ENCODE assay signal across 17 cellular contexts in genomic region chr7:90965211-90965610, GRCh38.
A peak's percentile ranks its signal among the peaks of the same experiment; 100 is the strongest.
DNase-seq lines count a peak whose midpoint lies in the region; ATAC-seq and TF ChIP-seq lines count a peak whose summit lies in the region.
"Had no signal": no experiment of that assay in that cellular context is flagged by ENCODE, and none has a peak within 500 bp of the region (broad histone marks: within the 10 kb centered on the region; RNA-seq: fewer than 3 reads in every experiment).

No MANE protein-coding gene starts in this region.

- intact Hi-C loops in Right ventricle myocardium inferior (cut with DNase I), result no loop called here
- intact Hi-C loops in cardiac septum (cut with DNase I), result no loop called here
- intact Hi-C loops in PC-9 (cut with micrococcal nuclease; ENCODE audit: unreplicated experiment), result no loop called here

- CTCF ChIA-PET in PC-9 (lab: Charles Lee), result no interaction called here

- DNase-seq in Right ventricle myocardium inferior (ENCODE audit: missing footprints) (no peak), cardiac septum (ENCODE audit: low spot score) (no peak), PC-9 (no peak), foreskin keratinocyte (peak; percentile 58 to 75), DMS53 treated with DMSO at 0.1 percent for 48 hours (lab: John Stamatoyannopoulos, UW; ENCODE audit: unreplicated experiment) (no peak), superior temporal gyrus (ENCODE audit: extremely low spot score) (no peak), foreskin melanocyte (no peak)
- DNase-seq: 8988T; ACHN; C1 segment of cervical spinal cord; Calu3; CD4-positive, alpha-beta T cell; DMS79 treated with DMSO at 0.1 percent for 48 hours; EL; GOT3; H9; IMR-90 had no signal

- H3K36me3 ChIP-seq in PC-9 (ENCODE audit: low read depth), result no peaks in the 10 kb centered on the region

- no peaks in the 10 kb centered on the region for H3K9me3 ChIP-seq in PC-9 (ENCODE audit: insufficient read depth, low read depth)

- BruUV-seq in PC-9 (replicated peaks; lab: Mats Ljungman, UMichigan), result no TSS peak

- no peaks in the 10 kb centered on the region for H4K20me1 ChIP-seq in PC-9 (ENCODE audit: insufficient read depth)

- POLR2A ChIA-PET in PC-9 (lab: Charles Lee; ENCODE audit: unreplicated experiment), result no interaction called here

- H3K4me3 ChIP-seq in PC-9, result no peak overlapping the region

- 0 out of 2 replicates have a peak overlapping the region, but pooled peaks have one; percentile 33 for H2AFZ ChIP-seq in PC-9

- no peaks in the 10 kb centered on the region; the same call in 1 of the 2 replicates for H3K9me2 ChIP-seq in PC-9 (ENCODE audit: insufficient read depth)

- TF ChIP-seq CTCF in PC-9 (conservative IDR thresholded peaks at IDR 0.05) (no peak), foreskin keratinocyte (conservative IDR thresholded peaks at IDR 0.05) (peak; percentile 42)

- H3K27me3 ChIP-seq in PC-9 (ENCODE audit: insufficient read depth, low read depth), result no peaks in the 10 kb centered on the region
- no peaks in the 10 kb centered on the region for H3K27me3 ChIP-seq in foreskin keratinocyte

- no peak overlapping the region for H3K4me2 ChIP-seq in PC-9

- H3K4me1 ChIP-seq in PC-9 (replicated peaks; ENCODE audit: insufficient read depth) (no peaks in the 10 kb centered on the region), foreskin keratinocyte (peaks cover 12% of the 10 kb centered on the region)

- H3K27ac ChIP-seq in PC-9, result no peak overlapping the region
- no peak overlapping the region for H3K27ac ChIP-seq in foreskin keratinocyte

- no peaks in the 10 kb centered on the region for H3F3A ChIP-seq in PC-9 (ENCODE audit: insufficient read depth, low read depth)

- no peaks in the 10 kb centered on the region for H3K79me2 ChIP-seq in PC-9 (ENCODE audit: low read depth)

- ATAC-seq in Right ventricle myocardium inferior, result peak; percentile 63
- ATAC-seq in foreskin keratinocyte, result peak; percentile 81

Comparison
In these comparisons a context has a peak if more than half of its experiments do, and no peak if none do; other contexts are left out.
1. DNase-seq: peak in foreskin keratinocyte (2 of 2); none in Right ventricle myocardium inferior (single experiment), cardiac septum (single experiment), PC-9 (0 of 2), DMS53 treated with DMSO at 0.1 percent for 48 hours (single experiment), superior temporal gyrus (single experiment) and foreskin melanocyte (single experiment).